8 cellular contexts compared by ENCODE assay signal in the genomic region with DNA sequence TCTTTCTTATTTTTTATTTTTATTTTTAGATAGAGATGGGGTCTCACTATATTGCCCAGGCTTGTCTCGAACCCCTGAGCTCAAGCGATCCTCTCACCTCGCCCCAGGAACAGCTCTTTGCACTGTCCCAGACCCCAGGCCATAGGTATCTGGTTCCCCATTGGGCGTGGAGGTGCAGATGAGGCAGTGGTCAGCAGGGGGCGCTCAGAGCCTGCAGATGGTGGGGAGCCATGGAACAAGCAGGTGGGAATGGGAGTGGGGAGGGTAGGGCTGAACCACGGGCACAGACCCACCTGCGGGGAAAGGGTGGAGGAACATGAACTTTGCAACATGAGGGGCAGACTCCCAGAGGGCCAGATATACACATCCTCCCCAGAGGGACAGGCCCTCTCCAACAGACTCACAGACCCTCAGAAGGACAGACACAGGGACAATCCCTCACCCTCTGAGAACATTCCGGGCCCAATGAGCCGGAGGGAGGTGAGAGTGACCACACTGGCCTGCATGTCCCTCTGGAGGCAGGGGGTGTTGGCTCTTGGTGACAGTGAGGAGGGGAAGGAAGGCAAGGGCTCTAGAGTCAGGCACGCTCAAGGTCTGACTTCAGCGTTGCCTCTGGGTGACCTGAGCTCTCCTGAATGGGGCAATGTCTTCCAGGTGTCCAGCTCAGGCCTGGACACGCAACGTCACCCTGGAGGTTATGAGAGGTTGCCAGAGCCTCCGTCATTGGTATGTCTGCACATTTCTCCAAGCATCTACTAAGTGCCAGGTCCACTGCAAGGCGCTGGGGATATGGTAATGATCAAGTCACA. TPM values are rescaled to one million over a fixed set of nuclear protein-coding genes. Genes with fewer than 3 reads are reported as not detected.
DNase-seq lines count a peak whose midpoint lies in the region; ATAC-seq, FAIRE-seq and TF ChIP-seq lines count a peak whose summit lies in the region.

No MANE protein-coding gene starts in this region.

- H3K27me3 ChIP-seq in H1 (replicated peaks in 1 of 4; ENCODE audit: control insufficient read depth in 3 of 4, extremely low read depth in 1 of 4, insufficient read depth in 3 of 4, low read length in 3 of 4) (peaks cover 0 to 4% (median 2%) of the 10 kb centered on the region in 4 experiments; a peak in 2 of 7 replicates), mesendoderm (ENCODE audit: insufficient read depth, low read length, poor library complexity) (no peaks in the 10 kb centered on the region)

- H2BK15ac ChIP-seq in H1 (ENCODE audit: low read length) (peak overlapping the region; percentile 24), mesendoderm (replicated peaks; ENCODE audit: low read depth) (no peak overlapping the region)

- H3K23me2 ChIP-seq in H1 (ENCODE audit: low read depth, low read length): no peaks in the 10 kb centered on the region; the same call in 1 of the 2 replicates

- no peak overlapping the region for H3K4me3 ChIP-seq in H1 (ENCODE audit: extremely low read depth in 1 of 4, insufficient read depth in 2 of 4, low read depth in 3 of 4, low read length in 4 of 4)
- no peak overlapping the region for H3K4me3 ChIP-seq in mesendoderm (ENCODE audit: low read length)

- no peak overlapping the region for H3K56ac ChIP-seq in H1 (replicated peaks; ENCODE audit: insufficient read length, low read depth, low read length)
- no peak overlapping the region for H3K56ac ChIP-seq in mesendoderm (ENCODE audit: low read length)

- no peak for TF ChIP-seq POLR2A in H1 (IDR thresholded peaks at IDR 0.05; ENCODE audit: control extremely low read depth in 1 of 2, low read depth in 2 of 2, low read length in 2 of 2)

- no peaks in the 10 kb centered on the region for H3K36me3 ChIP-seq in H1 (ENCODE audit: control insufficient read depth in 2 of 4, insufficient read depth in 4 of 4, low read length in 3 of 4)
- H3K36me3 ChIP-seq in mesendoderm (ENCODE audit: control insufficient read depth, insufficient read depth, low read length): no peaks in the 10 kb centered on the region

- no peak overlapping the region for H4K91ac ChIP-seq in H1 (replicated peaks; ENCODE audit: insufficient read length, low read length)

- peak; percentile 77 for FAIRE-seq in H1 (lab: Jason Lieb, UNC)

- H3K4ac ChIP-seq in H1 (replicated peaks; ENCODE audit: insufficient read length, low read depth, low read length): no peak overlapping the region
- no peak overlapping the region for H3K4ac ChIP-seq in mesendoderm (ENCODE audit: low read depth, low read length)

- H4K20me1 ChIP-seq in H1 (replicated peaks in 1 of 2; ENCODE audit: control insufficient read depth in 1 of 2, insufficient read depth in 2 of 2, low read length in 2 of 2): peaks cover 0 to 2% of the 10 kb centered on the region in 2 experiments

- TF ChIP-seq EP300 in H1 (IDR thresholded peaks at IDR 0.05; ENCODE audit: borderline replicate concordance in 1 of 2, low read depth in 2 of 2, low read length in 2 of 2): no peak

- H3K79me1 ChIP-seq in H1 (ENCODE audit: low read depth, low read length) (no peaks in the 10 kb centered on the region), mesendoderm (ENCODE audit: low read length) (no peaks in the 10 kb centered on the region)

- H3K18ac ChIP-seq in H1 (ENCODE audit: extremely low read depth, low read length) (no peak overlapping the region), mesendoderm (ENCODE audit: low read length) (no peak overlapping the region)

- no peak overlapping the region for H3K4me2 ChIP-seq in H1 (ENCODE audit: insufficient read depth in 1 of 2, low read depth in 2 of 2, low read length in 2 of 2)
- no peak overlapping the region for H3K4me2 ChIP-seq in mesendoderm (ENCODE audit: low read length)

- TF ChIP-seq RAD21 in H1 (IDR thresholded peaks at IDR 0.05 in 1 of 2, conservative IDR thresholded peaks at IDR 0.05 in 1 of 2; ENCODE audit: low read depth in 2 of 2, low read length in 2 of 2): peak; percentile 100

- ATAC-seq in GM21528 (IDR thresholded peaks at IDR 0.05; ENCODE audit: low FRiP score, unreplicated experiment): no peak

- H4K5ac ChIP-seq in H1 (ENCODE audit: insufficient read length, low read depth, low read length) (no peak overlapping the region), mesendoderm (ENCODE audit: low read length) (no peak overlapping the region)

- H2AFZ ChIP-seq in H1 (ENCODE audit: low read length): no peak overlapping the region

- H2BK120ac ChIP-seq in H1 (replicated peaks; ENCODE audit: low read depth, low read length): no peak overlapping the region
- H2BK120ac ChIP-seq in mesendoderm (ENCODE audit: low read depth, low read length): no peak overlapping the region

- H3K9ac ChIP-seq in H1 (replicated peaks in 1 of 4; ENCODE audit: extremely low read depth in 1 of 4, low read depth in 3 of 4, low read length in 3 of 4) (no peak overlapping the region), mesendoderm (ENCODE audit: low read length) (no peak overlapping the region)

- no peak overlapping the region for H4K8ac ChIP-seq in H1 (ENCODE audit: extremely low read depth, insufficient read depth, low read length)
- no peak overlapping the region for H4K8ac ChIP-seq in mesendoderm (ENCODE audit: low read depth, low read length)

- 64% methylated on average over 15 of the region's 15 CpGs; no CpG with 5 or more reads in 1 of the 2 experiments for WGBS in H1 (ENCODE audit: extremely low coverage in 1 of 2, insufficient coverage in 1 of 2, insufficient read length in 1 of 2, insufficient replicate concordance in 2 of 2, low coverage in 1 of 2, low lambda C conversion rate in 2 of 2, missing lambda C conversion rate in 1 of 2), 2 experiments
- no CpG with 5 or more reads among the region's 15 CpGs for WGBS in mesendoderm (ENCODE audit: extremely low coverage, insufficient coverage, low lambda C conversion rate)

- TF ChIP-seq CTCF in H1 (IDR thresholded peaks at IDR 0.05; ENCODE audit: control extremely low read depth in 1 of 3, insufficient read depth in 1 of 3, low read depth in 1 of 3, low read length in 3 of 3): peak in 2 of 3 experiments; percentile 98; a peak in 3 of 4 replicates

- H2BK5ac ChIP-seq in H1 (ENCODE audit: low read depth, low read length): no peak overlapping the region
- H2BK5ac ChIP-seq in mesendoderm (ENCODE audit: low read length): no peak overlapping the region

- H3K9me3 ChIP-seq in H1 (ENCODE audit: insufficient read depth in 2 of 2, low read depth in 1 of 2, low read length in 1 of 2): no peaks in the 10 kb centered on the region

- H3K14ac ChIP-seq in H1 (ENCODE audit: insufficient read length): no peak overlapping the region

- CTCF ChIA-PET in H1 (lab: Charles Lee; ENCODE audit: partially characterized antibody): interaction anchor here (0.5 to 5.0 kb wide), 70 partner anchors 9 to 1107 kb away, joined by 3 to 108 read pairs (median 5); partner anchors contain the start of genes KRT5, KRT80, KRT84 and KRT85

- DNase-seq in AG20443 (ENCODE audit: low spot score) (peak; percentile 81), H4 (ENCODE audit: low spot score) (peak; percentile 51), NCI-H69 (lab: John Stamatoyannopoulos, UW) (peak; percentile 85), H1 (ENCODE audit: low read depth in 1 of 2, low spot score in 2 of 2) (peak in 1 of 2 experiments; percentile 98), mesendoderm (peak; percentile 78)
- peak; percentile 20 to 54 for DNase-seq in activated CD8-positive, alpha-beta memory T cell treated with anti-CD3 and anti-CD28 coated beads for 1 hour (ENCODE audit: extremely low read depth in 1 of 2, low read depth in 1 of 2)
- DNase-seq in stimulated activated CD8-positive, alpha-beta memory T cell treated with anti-CD3 and anti-CD28 coated beads, Interleukin-4, amount 100 ng/mL, for 1 hour (ENCODE audit: low read depth in 2 of 2, low spot score in 1 of 2): peak; percentile 33 to 49

- 0 out of 2 replicates have a peak overlapping the region, but pooled peaks have one; percentile 23 for H2BK12ac ChIP-seq in H1 (ENCODE audit: low read depth, low read length)

- H3K79me2 ChIP-seq in H1 (ENCODE audit: control insufficient read depth in 1 of 2, insufficient read depth in 2 of 2, low read length in 2 of 2) (no peaks in the 10 kb centered on the region), mesendoderm (ENCODE audit: control insufficient read depth, insufficient read depth, low read length) (no peaks in the 10 kb centered on the region)

- H3K23ac ChIP-seq in H1 (ENCODE audit: insufficient read length): no peak overlapping the region
- no peak overlapping the region for H3K23ac ChIP-seq in mesendoderm (ENCODE audit: low read length)

- H3K27ac ChIP-seq in H1 (ENCODE audit: low read depth, low read length) (no peak overlapping the region), mesendoderm (ENCODE audit: low read depth, low read length) (no peak overlapping the region)

- H3K4me1 ChIP-seq in H1 (replicated peaks in 1 of 4; ENCODE audit: control insufficient read depth in 3 of 4, insufficient read depth in 4 of 4, low read length in 3 of 4) (0 out of 7 replicates have a peak, but pooled peaks cover 0 to 2% (median under 1%) of the 10 kb centered on the region in 4 experiments), mesendoderm (ENCODE audit: control insufficient read depth, low read depth, low read length) (no peaks in the 10 kb centered on the region)

- POLR2A ChIA-PET in H1 (lab: Charles Lee; ENCODE audit: partially characterized antibody): no interaction called here

- H2BK20ac ChIP-seq in H1 (ENCODE audit: low read length): no peak overlapping the region

- H2AK5ac ChIP-seq in H1 (ENCODE audit: low read depth, low read length): no peak overlapping the region
- H2AK5ac ChIP-seq in mesendoderm (ENCODE audit: low read length): no peak overlapping the region

TF ChIP-seq in H1, 55 proteins besides CTCF, POLR2A, EP300 and RAD21 (continues in another document):
- TF ChIP-seq CREB1 (IDR thresholded peaks at IDR 0.05) (0 out of 2 replicates have a peak, but pooled peaks have one; percentile 48), CHD2 (IDR thresholded peaks at IDR 0.05; ENCODE audit: low read length) (0 out of 2 replicates have a peak, but pooled peaks have one; percentile 19), GABPA (IDR thresholded peaks at IDR 0.05; ENCODE audit: borderline replicate concordance, insufficient read depth, low read length) (no peak), GTF2F1 (IDR thresholded peaks at IDR 0.05; ENCODE audit: borderline replicate concordance, low read depth, low read length) (no peak), SAP30 (IDR thresholded peaks at IDR 0.05; ENCODE audit: insufficient read depth, insufficient replicate concordance, low read length) (no peak)

RNA-seq across cellular contexts. Expression of gene KRT80, which starts 34.9 kb away (rescaled TPM):
- 4.7 and 6.9 TPM in 2 replicates for total RNA-seq in H4 (2014; rRNA removed; shearing (Covaris generic))
- total RNA-seq in H1 (2021; fragmentation: NEBNext Ultra II Directional; extraction: Animal tissue kit (Norgen Biotek cat#: 25700)): 0.08 TPM in 1 of 2 replicates, not detected in the other
- 0.05 and 0.06 TPM in 2 replicates for polyA plus RNA-seq in H1 (2011; rRNA removed)
- polyA plus RNA-seq in H1 (2011; cell fraction: cytosol; rRNA removed): 0.05 TPM
- polyA plus RNA-seq in H1 (2011; cell fraction: nucleus; rRNA removed): 0.06 TPM
- polyA plus RNA-seq in H1 (2012, experiment 1 of 2): 0.05 to 0.06 TPM in 2 of 4 replicates, not detected in the others
- 0.07 TPM for polyA plus RNA-seq in H1 (2012, experiment 2 of 2)
- polyA plus RNA-seq in H1 (2013, experiment 1 of 2): 0.04 TPM
- polyA plus RNA-seq in H1 (2013, experiment 2 of 2): 0.09 TPM
- 0.03 and 0.10 TPM in 2 replicates for polyA minus RNA-seq in H1 (2011; rRNA and poly(A)+ RNA removed)
- 0.37 TPM for polyA minus RNA-seq in H1 (2011; cell fraction: cytosol; rRNA and poly(A)+ RNA removed)
- polyA minus RNA-seq in H1 (2011; cell fraction: nucleus; rRNA and poly(A)+ RNA removed): 0.20 TPM
- polyA plus RNA-seq in mesendoderm (2013, experiment 1 of 2): 0.21 TPM
- 0.24 TPM for polyA plus RNA-seq in mesendoderm (2013, experiment 2 of 2)
